In genomic region chr15:51491941-51492340, GRCh38 we compare ENCODE assay signal across 30 cellular contexts.
"Had no signal": no experiment of that assay in that cellular context is flagged by ENCODE, and none has a peak within 500 bp of the region (broad histone marks: within the 10 kb centered on the region; RNA-seq: fewer than 3 reads in every experiment).

No MANE protein-coding gene starts in this region.

- DNase-seq: activated CD4-positive, alpha-beta memory T cell treated with anti-CD3 and anti-CD28 coated beads for 36 hours; activated CD4-positive, alpha-beta T cell treated with anti-CD3 and anti-CD28 coated beads for 36 hours; activated CD4-positive, alpha-beta T cell treated with anti-CD3 and anti-CD28 coated beads, Interleukin-2, amount 10 ng/mL, durations not matched to agents 24 days and 14 days; activated CD4-positive, CD25-positive, alpha-beta regulatory T cell; activated CD4-positive, CD25-positive, alpha-beta regulatory T cell treated with anti-CD3 and anti-CD28 coated beads, Interleukin-2, amount 50 U/mL, for 72 hours; activated CD8-positive, alpha-beta memory T cell treated with anti-CD3 and anti-CD28 coated beads, Interleukin-2, amount 10 ng/mL, durations not matched to agents 7 days and 5 days; activated CD8-positive, alpha-beta memory T cell treated with anti-CD3 and anti-CD28 coated beads, Interleukin-2, amount 50 U/mL, for 4 hours; activated CD8-positive, alpha-beta T cell treated with anti-CD3 and anti-CD28 coated beads, Interleukin-2, amount 10 ng/mL, durations not matched to agents 7 days and 5 days; activated effector memory CD4-positive, alpha-beta T cell treated with anti-CD3 and anti-CD28 coated beads, Interleukin-2, amount 50 U/mL, for 16 hours; activated naive CD4-positive, alpha-beta T cell treated with anti-CD3 and anti-CD28 coated beads for 36 hours; activated naive CD8-positive, alpha-beta T cell treated with anti-CD3 and anti-CD28 coated beads for 36 hours; activated naive CD8-positive, alpha-beta T cell treated with anti-CD3 and anti-CD28 coated beads, Interleukin-2, amount 50 U/mL, for 24 hours; activated T-cell treated with anti-CD3 and anti-CD28 coated beads, Interleukin-2, amount 50 U/mL, for 1 hour; activated T-cell treated with anti-CD3 and anti-CD28 coated beads, Interleukin-2, amount 50 U/mL, for 48 hours; adrenal gland; amygdala; aorta; caudate nucleus; cortex of kidney; effector CD4-positive, alpha-beta T cell; effector memory CD8-positive, alpha-beta T cell; erythroblast; foreskin keratinocyte; T-helper 1 cell; T-helper 17 cell; T1000 had no signal

- ATAC-seq: activated CD4-positive, alpha-beta T cell treated with anti-CD3 and anti-CD28 coated beads for 36 hours; activated CD8-positive, alpha-beta memory T cell treated with anti-CD3 and anti-CD28 coated beads, Interleukin-2, amount 10 ng/mL, durations not matched to agents 7 days and 5 days; activated CD8-positive, alpha-beta T cell treated with anti-CD3 and anti-CD28 coated beads, Interleukin-2, amount 10 ng/mL, durations not matched to agents 7 days and 5 days; activated naive CD8-positive, alpha-beta T cell treated with anti-CD3 and anti-CD28 coated beads, Interleukin-2, amount 50 U/mL, for 24 hours; effector memory CD8-positive, alpha-beta T cell; foreskin keratinocyte; gastroesophageal sphincter; T-helper 17 cell had no signal

- H3K4me3 ChIP-seq: adrenal gland, body of pancreas, esophagus muscularis mucosa, gastroesophageal sphincter had no signal

- FAIRE-seq: colon had no signal

- H3K27me3 ChIP-seq: adrenal gland, body of pancreas, esophagus muscularis mucosa, foreskin keratinocyte, gastroesophageal sphincter had no signal

- H3K9me3 ChIP-seq: adrenal gland, body of pancreas, esophagus muscularis mucosa, gastroesophageal sphincter had no signal

- H3K4me1 ChIP-seq: adrenal gland, esophagus muscularis mucosa, foreskin keratinocyte, gastroesophageal sphincter had no signal

- H3K27ac ChIP-seq: adrenal gland, body of pancreas, esophagus muscularis mucosa, foreskin keratinocyte, gastroesophageal sphincter had no signal
